In genomic region chr16:12095275-12096161, GRCh38 we compare ENCODE assay signal across 8 cellular contexts.
DNase-seq lines count a peak whose midpoint lies in the region; ATAC-seq and TF ChIP-seq lines count a peak whose summit lies in the region.

No MANE protein-coding gene starts in this region.

- DNase-seq in AG04450 (ENCODE audit: low read depth, low spot score), result peak; percentile 30
- peak; percentile 78 for DNase-seq in GM23248
- DNase-seq in NCI-H748 treated with DMSO at 0.1 percent for 48 hours (lab: John Stamatoyannopoulos, UW), result peak; percentile 64
- DNase-seq in activated CD8-positive, alpha-beta memory T cell treated with anti-CD3 and anti-CD28 coated beads for 24 hours, result peak; percentile 85
- peak; percentile 45 to 59 (median 55) for DNase-seq in effector memory CD8-positive, alpha-beta T cell
- DNase-seq in midbrain (lab: John Stamatoyannopoulos, UW), result peak; percentile 87
- peak; percentile 37 to 40 for DNase-seq in stimulated activated CD8-positive, alpha-beta memory T cell treated with anti-CD3 and anti-CD28 coated beads, Interleukin-4, amount 100 ng/mL, for 4 hours (ENCODE audit: low read depth in 2 of 2, low spot score in 1 of 2)

- H3K27me3 Mint-ChIP-seq in effector memory CD8-positive, alpha-beta T cell, result no peaks in the 10 kb centered on the region

- POLR2A ChIA-PET in AG04450 (lab: Yijun Ruan, JAX), result interaction anchor here (1.6 kb wide), 1 partner anchor 67 kb away, joined by 5 read pairs; no protein-coding TSS in a partner anchor

- TF ChIP-seq CTCF in AG04450 (IDR thresholded peaks at IDR 0.05; ENCODE audit: low read depth, low read length), result peak; percentile 90

- H3F3A ChIP-seq in GM23248 (ENCODE audit: insufficient read depth), result peaks cover 24% of the 10 kb centered on the region; the same call in 1 of the 2 replicates

- H3K4me1 ChIP-seq in GM23248 (ENCODE audit: insufficient read depth), result peaks cover 21% of the 10 kb centered on the region

- no peaks in the 10 kb centered on the region for H3K79me2 ChIP-seq in GM23248 (ENCODE audit: insufficient read depth)

- H2AFZ ChIP-seq in GM23248, result no peak overlapping the region

- no peaks in the 10 kb centered on the region for H3K9me2 ChIP-seq in GM23248 (ENCODE audit: insufficient read depth)

- H3K27me3 ChIP-seq in AG04450 (ENCODE audit: control insufficient read depth, insufficient read depth, low read length), result no peaks in the 10 kb centered on the region
- H3K27me3 ChIP-seq in GM23248 (replicated peaks; ENCODE audit: insufficient read depth), result no peaks in the 10 kb centered on the region

- no peak overlapping the region for H3K4me3 ChIP-seq in AG04450 (ENCODE audit: low read depth, low read length)
- peak overlapping the region; percentile 49 for H3K4me3 ChIP-seq in GM23248

- no peaks in the 10 kb centered on the region for H3K36me3 Mint-ChIP-seq in effector memory CD8-positive, alpha-beta T cell (ENCODE audit: insufficient read depth)

- peak; percentile 56 for ATAC-seq in effector memory CD8-positive, alpha-beta T cell (replicated peaks)
- ATAC-seq in HG03135 (IDR thresholded peaks at IDR 0.05; ENCODE audit: unreplicated experiment), result no peak

- peaks cover 3 to 12% of the 10 kb centered on the region in 2 donors for H3K4me1 Mint-ChIP-seq in effector memory CD8-positive, alpha-beta T cell (ENCODE audit: low read depth in 2 of 2)

- H3K36me3 ChIP-seq in GM23248 (ENCODE audit: low read depth), result no peaks in the 10 kb centered on the region

- H3K4me2 ChIP-seq in GM23248 (ENCODE audit: unreplicated experiment), result peak overlapping the region; percentile 71

- no peaks in the 10 kb centered on the region for H4K20me1 ChIP-seq in GM23248 (ENCODE audit: insufficient read depth)

- peak overlapping the region in 1 of 2 donors; percentile 65 for H3K27ac Mint-ChIP-seq in effector memory CD8-positive, alpha-beta T cell

- peak overlapping the region; percentile 39 for H3K27ac ChIP-seq in AG04450 (ENCODE audit: low read depth, low read length)
- peak overlapping the region; percentile 67 for H3K27ac ChIP-seq in GM23248

- CTCF ChIA-PET in AG04450 (lab: Charles Lee), result interaction anchor here (0.5 to 6.2 kb wide), 84 partner anchors 9 to 1904 kb away, joined by 3 to 62 read pairs (median 5); partner anchors contain the start of gene CPPED1

- peak overlapping the region; percentile 50 for H3K9ac ChIP-seq in GM23248

- H3K9me3 Mint-ChIP-seq in effector memory CD8-positive, alpha-beta T cell, result no peaks in the 10 kb centered on the region

- peak overlapping the region; percentile 29 to 63 for H3K4me3 Mint-ChIP-seq in effector memory CD8-positive, alpha-beta T cell

- 11 to 14% methylated on average over 21 of the region's 21 CpGs for WGBS in GM23248 (ENCODE audit: low coverage in 1 of 2, low lambda C conversion rate in 2 of 2, missing lambda C conversion rate in 2 of 2), 2 experiments

- in situ Hi-C loops in GM23248 (cut with MboI), result loop anchor here (10.0 kb wide), 1 partner anchor 709 kb away; the partner anchor contains the start of gene CPPED1

- H3K9me3 ChIP-seq in AG04450 (ENCODE audit: control insufficient read depth, insufficient read depth, low read length) (no peaks in the 10 kb centered on the region), GM23248 (ENCODE audit: low read depth) (no peaks in the 10 kb centered on the region)

Comparison
In these comparisons a context has a peak if more than half of its experiments do, and no peak if none do; other contexts are left out.
1. DNase-seq: peak in every context shown above with its lines; median percentile 87 in midbrain; 85 in activated CD8-positive, alpha-beta memory T cell treated with anti-CD3 and anti-CD28 coated beads for 24 hours; 78 in GM23248; 64 in NCI-H748 treated with DMSO at 0.1 percent for 48 hours; 55 in effector memory CD8-positive, alpha-beta T cell; 38 in stimulated activated CD8-positive, alpha-beta memory T cell treated with anti-CD3 and anti-CD28 coated beads, Interleukin-4, amount 100 ng/mL, for 4 hours; 30 in AG04450.